10 cellular contexts compared by ENCODE assay signal in genomic region chr20:33373735-33374605, GRCh38. TPM values are rescaled to one million over a fixed set of nuclear protein-coding genes. Genes with fewer than 3 reads are reported as not detected.
DNase-seq lines count a peak whose midpoint lies in the region; ATAC-seq lines count a peak whose summit lies in the region.
"Had no signal": no experiment of that assay in that cellular context is flagged by ENCODE, and none has a peak within 500 bp of the region (broad histone marks: within the 10 kb centered on the region; RNA-seq: fewer than 3 reads in every experiment).

No MANE protein-coding gene starts in this region.

- H3K4me1 Mint-ChIP-seq in activated CD4-positive, alpha-beta T cell treated with anti-CD3 and anti-CD28 coated beads, Interleukin-2, amount 10 ng/mL, durations not matched to agents 24 days and 14 days, result peaks cover 44% of the 10 kb centered on the region

- H3K9me3 Mint-ChIP-seq in activated CD4-positive, alpha-beta T cell treated with anti-CD3 and anti-CD28 coated beads, Interleukin-2, amount 10 ng/mL, durations not matched to agents 24 days and 14 days, result no peaks in the 10 kb centered on the region
- H3K9me3 Mint-ChIP-seq: naive B cell had no signal

- intact Hi-C loops in activated CD4-positive, alpha-beta T cell treated with anti-CD3 and anti-CD28 coated beads, Interleukin-2, amount 10 ng/mL, durations not matched to agents 24 days and 14 days (cut with micrococcal nuclease), result loop anchor here (2.0 kb wide), 1 partner anchor 27 kb away; the partner anchor contains the start of gene CDK5RAP1

- H3K27me3 Mint-ChIP-seq in activated CD4-positive, alpha-beta T cell treated with anti-CD3 and anti-CD28 coated beads, Interleukin-2, amount 10 ng/mL, durations not matched to agents 24 days and 14 days, result no peaks in the 10 kb centered on the region
- H3K27me3 Mint-ChIP-seq: naive B cell had no signal

- peaks cover 57% of the 10 kb centered on the region for H3K36me3 Mint-ChIP-seq in activated CD4-positive, alpha-beta T cell treated with anti-CD3 and anti-CD28 coated beads, Interleukin-2, amount 10 ng/mL, durations not matched to agents 24 days and 14 days (ENCODE audit: low read depth)

- no peak overlapping the region for H3K4me3 Mint-ChIP-seq in activated CD4-positive, alpha-beta T cell treated with anti-CD3 and anti-CD28 coated beads, Interleukin-2, amount 10 ng/mL, durations not matched to agents 24 days and 14 days

- peak overlapping the region; percentile 1 for H3K27ac Mint-ChIP-seq in activated CD4-positive, alpha-beta T cell treated with anti-CD3 and anti-CD28 coated beads, Interleukin-2, amount 10 ng/mL, durations not matched to agents 24 days and 14 days

- DNase-seq in activated CD4-positive, alpha-beta T cell treated with anti-CD3 and anti-CD28 coated beads, Interleukin-2, amount 10 ng/mL, durations not matched to agents 24 days and 14 days, result no peak
- DNase-seq in activated CD4-positive, alpha-beta T cell treated with anti-CD3 and anti-CD28 coated beads, Interleukin-2, amount 50 U/mL, for 4 hours, result no peak
- DNase-seq in SK-N-DZ (ENCODE audit: low spot score), result peak; percentile 37
- peak; percentile 14 for DNase-seq in glomerular endothelial cell (ENCODE audit: extremely low read depth, low read depth, low spot score)
- no peak for DNase-seq in NCI-H524 (lab: John Stamatoyannopoulos, UW)
- no peak for DNase-seq in activated gamma-delta T cell (lab: John Stamatoyannopoulos, UW)
- DNase-seq: naive B cell, NCI-H446 treated with DMSO at 0.1 percent for 48 hours had no signal

- ATAC-seq in GM21717 (IDR thresholded peaks at IDR 0.05; ENCODE audit: unreplicated experiment) (no peak), GM21390 (IDR thresholded peaks at IDR 0.05; ENCODE audit: unreplicated experiment) (no peak)

RNA-seq across cellular contexts. Expression of gene CDK5RAP1, which starts 27.3 kb away (rescaled TPM):
- 49.9 and 52.9 TPM in 2 replicates for total RNA-seq in activated CD4-positive, alpha-beta T cell treated with anti-CD3 and anti-CD28 coated beads, Interleukin-2, amount 10 ng/mL, durations not matched to agents 24 days and 14 days
- 50.4 and 55.7 TPM in 2 replicates for polyA plus RNA-seq in SK-N-DZ (2014; cell fraction: cytosol; rRNA removed)
- polyA plus RNA-seq in SK-N-DZ (2014; cell fraction: nucleus; rRNA removed), result 99.1 and 102 TPM in 2 replicates
- total RNA-seq in glomerular endothelial cell, result 15.9 and 28.8 TPM in 2 replicates

Comparison
In these comparisons a context has a peak if more than half of its experiments do, and no peak if none do; other contexts are left out.
1. DNase-seq: peak in SK-N-DZ (single experiment) and glomerular endothelial cell (single experiment); none in activated CD4-positive, alpha-beta T cell treated with anti-CD3 and anti-CD28 coated beads, Interleukin-2, amount 10 ng/mL, durations not matched to agents 24 days and 14 days (single experiment), activated CD4-positive, alpha-beta T cell treated with anti-CD3 and anti-CD28 coated beads, Interleukin-2, amount 50 U/mL, for 4 hours (0 of 2), NCI-H524 (0 of 2) and activated gamma-delta T cell (single experiment).